13 cellular contexts compared by ENCODE assay signal in genomic region chr2:1740714-1741584, GRCh38. TPM values are rescaled to one million over a fixed set of nuclear protein-coding genes. Genes with fewer than 3 reads are reported as not detected.
DNase-seq lines count a peak whose midpoint lies in the region; ATAC-seq and TF ChIP-seq lines count a peak whose summit lies in the region.
"Had no signal": no experiment of that assay in that cellular context is flagged by ENCODE, and none has a peak within 500 bp of the region (broad histone marks: within the 10 kb centered on the region; RNA-seq: fewer than 3 reads in every experiment).

No MANE protein-coding gene starts in this region.

- DNase-seq in PC-9 (no peak), right atrium auricular region (ENCODE audit: low spot score) (peak; percentile 55), sciatic nerve (ENCODE audit: low spot score) (peak; percentile 56), anterior cingulate cortex (lab: John Stamatoyannopoulos, UW) (no peak), NCI-H128 (lab: John Stamatoyannopoulos, UW; ENCODE audit: unreplicated experiment) (no peak), NCI-H345 treated with DMSO at 0.1 percent for 48 hours (lab: John Stamatoyannopoulos, UW; ENCODE audit: unreplicated experiment) (no peak), NCI-H1930 (lab: John Stamatoyannopoulos, UW) (no peak)
- DNase-seq: activated naive CD8-positive, alpha-beta T cell treated with anti-CD3 and anti-CD28 coated beads, Interleukin-2, amount 10 ng/mL, durations not matched to agents 7 days and 5 days; CD4-positive, CD25-positive, alpha-beta regulatory T cell; GF-D8; NCI-H1436 had no signal

- peak overlapping the region in 6 of 10 experiments; percentile 25 to 87 (median 84); a peak in 8 of 20 replicates for H3K4me3 ChIP-seq in BLaER1 treated with 17β-estradiol and CSF1 and Interleukin-3, amounts not matched to agents 10 nM and 100 nM
- H3K4me3 ChIP-seq in PC-9 (no peak overlapping the region), right atrium auricular region (no peak overlapping the region)

- no peak overlapping the region for H2AFZ ChIP-seq in PC-9

- peaks cover 0 to 65% (median 52%) of the 10 kb centered on the region in 11 experiments; a peak in 20 of 22 replicates for H3K36me3 ChIP-seq in BLaER1 treated with 17β-estradiol and CSF1 and Interleukin-3, amounts not matched to agents 10 nM and 100 nM
- H3K36me3 ChIP-seq in PC-9 (ENCODE audit: low read depth) (no peaks in the 10 kb centered on the region), right atrium auricular region (no peaks in the 10 kb centered on the region)

- CTCF ChIA-PET in PC-9 (lab: Charles Lee), result no interaction called here

- intact Hi-C loops in PC-9 (cut with micrococcal nuclease; ENCODE audit: unreplicated experiment) (loop anchor here (5.0 kb wide), 1 partner anchor 154 kb away; no protein-coding TSS in a partner anchor), sciatic nerve (cut with DNase I) (loop anchor here (10.0 kb wide), 1 partner anchor 86 kb away; no protein-coding TSS in a partner anchor)

- no TSS peak for BruUV-seq in PC-9 (replicated peaks; lab: Mats Ljungman, UMichigan)

- peak overlapping the region in 10 of 11 experiments; percentile 14 to 93 (median 48); a peak in 17 of 22 replicates for H3K27ac ChIP-seq in BLaER1 treated with 17β-estradiol and CSF1 and Interleukin-3, amounts not matched to agents 10 nM and 100 nM
- H3K27ac ChIP-seq in PC-9 (no peak overlapping the region), right atrium auricular region (peak overlapping the region in 1 of 2 donors; percentile 69)

- peaks cover 19 to 75% (median 57%) of the 10 kb centered on the region in 11 experiments; a peak in 21 of 22 replicates for H4K20me1 ChIP-seq in BLaER1 treated with 17β-estradiol and CSF1 and Interleukin-3, amounts not matched to agents 10 nM and 100 nM
- 0 out of 2 replicates have a peak, but pooled peaks cover 5% of the 10 kb centered on the region for H4K20me1 ChIP-seq in PC-9 (ENCODE audit: insufficient read depth)

- H3K4me2 ChIP-seq in BLaER1 treated with 17β-estradiol and CSF1 and Interleukin-3, amounts not matched to agents 10 nM and 100 nM, result peak overlapping the region; percentile 82 to 94 (median 88)
- 0 out of 2 replicates have a peak overlapping the region, but pooled peaks have one; percentile 11 for H3K4me2 ChIP-seq in PC-9

- H3K27me3 ChIP-seq in BLaER1 treated with 17β-estradiol and CSF1 and Interleukin-3, amounts not matched to agents 10 nM and 100 nM, result no peaks in the 10 kb centered on the region
- H3K27me3 ChIP-seq in PC-9 (ENCODE audit: insufficient read depth, low read depth) (peaks cover 10% of the 10 kb centered on the region; the same call in 1 of the 2 replicates), right atrium auricular region (no peaks in the 10 kb centered on the region)

- H3K4me1 ChIP-seq in BLaER1 treated with 17β-estradiol and CSF1 and Interleukin-3, amounts not matched to agents 10 nM and 100 nM, result peaks cover 43 to 57% (median 50%) of the 10 kb centered on the region in 10 experiments
- H3K4me1 ChIP-seq in PC-9 (replicated peaks; ENCODE audit: insufficient read depth) (peaks cover 13% of the 10 kb centered on the region), right atrium auricular region (peaks cover 0 to 72% of the 10 kb centered on the region in 2 donors)

- peaks cover 0 to 32% (median 30%) of the 10 kb centered on the region in 11 experiments; a peak in 20 of 22 replicates for H3K9me3 ChIP-seq in BLaER1 treated with 17β-estradiol and CSF1 and Interleukin-3, amounts not matched to agents 10 nM and 100 nM (replicated peaks in 1 of 11)
- H3K9me3 ChIP-seq in PC-9 (ENCODE audit: insufficient read depth, low read depth), result no peaks in the 10 kb centered on the region
- peaks cover 0 to 3% of the 10 kb centered on the region in 2 donors for H3K9me3 ChIP-seq in right atrium auricular region

- POLR2A ChIA-PET in PC-9 (lab: Charles Lee; ENCODE audit: unreplicated experiment), result interaction anchor here (0.6 kb wide), 1 partner anchor 10 kb away, joined by 5 read pairs; no protein-coding TSS in a partner anchor

- no peaks in the 10 kb centered on the region for H3K9me2 ChIP-seq in PC-9 (ENCODE audit: insufficient read depth)

- H3F3A ChIP-seq in PC-9 (ENCODE audit: insufficient read depth, low read depth), result no peaks in the 10 kb centered on the region

- no peak for ATAC-seq in sciatic nerve
- ATAC-seq: T-cell had no signal

- peaks cover 66% of the 10 kb centered on the region for H3K79me2 ChIP-seq in PC-9 (ENCODE audit: low read depth)

- TF ChIP-seq CTCF in PC-9 (conservative IDR thresholded peaks at IDR 0.05) (no peak), right atrium auricular region (IDR thresholded peaks at IDR 0.05) (no peak)

- H3K9ac ChIP-seq in BLaER1 treated with 17β-estradiol and CSF1 and Interleukin-3, amounts not matched to agents 10 nM and 100 nM, result peak overlapping the region in 10 of 11 experiments; percentile 2 to 93 (median 34); a peak in 12 of 22 replicates

RNA-seq across cellular contexts. Expression of gene PXDN, which starts 3.4 kb away (rescaled TPM):
- total RNA-seq in PC-9 (2021), result 91.1 and 92.2 TPM in 2 replicates
- 10 to 100 TPM; 25.4 to 26.9 TPM for total RNA-seq in right atrium auricular region
- 38.1 TPM for total RNA-seq in sciatic nerve

Comparison
In these comparisons a context has a peak if more than half of its experiments do, and no peak if none do; other contexts are left out.
1. H3K4me3 ChIP-seq: peak in BLaER1 treated with 17β-estradiol and CSF1 and Interleukin-3, amounts not matched to agents 10 nM and 100 nM (6 of 10); none in PC-9 (single experiment) and right atrium auricular region (0 of 2).
2. DNase-seq: peak in right atrium auricular region (single experiment) and sciatic nerve (single experiment); none in PC-9 (0 of 2), anterior cingulate cortex (0 of 58), NCI-H128 (single experiment), NCI-H345 treated with DMSO at 0.1 percent for 48 hours (single experiment) and NCI-H1930 (0 of 2).